13 cellular contexts compared by ENCODE assay signal in genomic region chr5:111927191-111927590, GRCh38.
"Had no signal": no experiment of that assay in that cellular context is flagged by ENCODE, and none has a peak within 500 bp of the region (broad histone marks: within the 10 kb centered on the region; RNA-seq: fewer than 3 reads in every experiment).

No MANE protein-coding gene starts in this region.

- H3K4me3 Mint-ChIP-seq: activated T-cell treated with anti-CD3 and anti-CD28 coated beads, Interleukin-2, amount 50 U/mL, for 4 hours; nephron; type B pancreatic cell had no signal

- ATAC-seq: activated CD4-positive, CD25-positive, alpha-beta regulatory T cell treated with anti-CD3 and anti-CD28 coated beads, Interleukin-2, amount 50 U/mL, for 24 hours; activated naive CD4-positive, alpha-beta T cell treated with anti-CD3 and anti-CD28 coated beads, Interleukin-2, amount 50 U/mL, for 72 hours; activated T-cell treated with anti-CD3 and anti-CD28 coated beads, Interleukin-2, amount 50 U/mL, for 4 hours; sciatic nerve had no signal

- H3K27me3 Mint-ChIP-seq: type B pancreatic cell had no signal

- H3K9me3 ChIP-seq: breast epithelium had no signal

- H3K36me3 ChIP-seq: breast epithelium had no signal

- H3K36me3 Mint-ChIP-seq: activated naive CD4-positive, alpha-beta T cell treated with anti-CD3 and anti-CD28 coated beads, Interleukin-2, amount 50 U/mL, for 72 hours; type B pancreatic cell had no signal

- H3K27ac Mint-ChIP-seq: activated naive CD4-positive, alpha-beta T cell treated with anti-CD3 and anti-CD28 coated beads, Interleukin-2, amount 50 U/mL, for 72 hours; nephron; type B pancreatic cell had no signal

- H3K4me1 ChIP-seq: breast epithelium had no signal

- H3K4me3 ChIP-seq: breast epithelium had no signal

- DNase-seq: activated CD4-positive, alpha-beta T cell treated with anti-CD3 and anti-CD28 coated beads, Interleukin-2, amount 50 U/mL, for 4 hours; activated effector memory CD4-positive, alpha-beta T cell treated with anti-CD3 and anti-CD28 coated beads, Interleukin-2, amount 50 U/mL, for 16 hours; activated T-cell treated with anti-CD3 and anti-CD28 coated beads, Interleukin-2, amount 50 U/mL, for 4 hours; amygdala; mammary epithelial cell; stimulated activated CD4-positive, alpha-beta T cell treated with anti-CD3 and anti-CD28 coated beads, Interleukin-2, amount 100 ng/mL, for 24 hours; stimulated activated naive CD4-positive, alpha-beta T cell treated with Interleukin-2 at 50 U/mL for 16 hours had no signal

- H3K27me3 ChIP-seq: breast epithelium had no signal

- H3K27ac ChIP-seq: breast epithelium had no signal

- H3K9me3 Mint-ChIP-seq: activated naive CD4-positive, alpha-beta T cell treated with anti-CD3 and anti-CD28 coated beads, Interleukin-2, amount 50 U/mL, for 72 hours; activated T-cell treated with anti-CD3 and anti-CD28 coated beads, Interleukin-2, amount 50 U/mL, for 4 hours; nephron; type B pancreatic cell had no signal
